Comparison of ENCODE assay signal across 1 cellular context in genomic region chr3:47035645-47036044, GRCh38.
TF ChIP-seq lines count a peak whose summit lies in the region.

No MANE protein-coding gene starts in this region.

TF ChIP-seq in HepG2, 621 proteins besides CTCF, POLR2A, EP300 and RAD21 (continued from another document):
- TF ChIP-seq E2F1 (CRISPR knock-in tag; IDR thresholded peaks at IDR 0.05) (no peak), ZC3H13 (CRISPR knock-in tag; IDR thresholded peaks at IDR 0.05) (no peak), GFI1 (CRISPR knock-in tag; IDR thresholded peaks at IDR 0.05; ENCODE audit: borderline replicate concordance) (peak; percentile 77), ZNF142 (CRISPR knock-in tag; IDR thresholded peaks at IDR 0.05) (no peak), ESRRA (CRISPR knock-in tag; IDR thresholded peaks at IDR 0.05; ENCODE audit: low read depth) (no peak), HCFC1 (IDR thresholded peaks at IDR 0.05; ENCODE audit: low read depth, low read length) (no peak), SKI (IDR thresholded peaks at IDR 0.05; ENCODE audit: partially characterized antibody) (peak; percentile 18), RXRB (CRISPR knock-in tag; IDR thresholded peaks at IDR 0.05; ENCODE audit: borderline replicate concordance) (no peak), CBX5 (CRISPR knock-in tag; IDR thresholded peaks at IDR 0.05; ENCODE audit: borderline replicate concordance) (no peak), STAG1 (CRISPR knock-in tag; IDR thresholded peaks at IDR 0.05) (no peak), DR1 (CRISPR knock-in tag; IDR thresholded peaks at IDR 0.05) (no peak), SAP130 (CRISPR knock-in tag; IDR thresholded peaks at IDR 0.05; ENCODE audit: low read depth) (no peak)
TF ChIP-seq in HepG2: peak in this region for 8.
